8 cellular contexts compared by ENCODE assay signal in the genomic region with DNA sequence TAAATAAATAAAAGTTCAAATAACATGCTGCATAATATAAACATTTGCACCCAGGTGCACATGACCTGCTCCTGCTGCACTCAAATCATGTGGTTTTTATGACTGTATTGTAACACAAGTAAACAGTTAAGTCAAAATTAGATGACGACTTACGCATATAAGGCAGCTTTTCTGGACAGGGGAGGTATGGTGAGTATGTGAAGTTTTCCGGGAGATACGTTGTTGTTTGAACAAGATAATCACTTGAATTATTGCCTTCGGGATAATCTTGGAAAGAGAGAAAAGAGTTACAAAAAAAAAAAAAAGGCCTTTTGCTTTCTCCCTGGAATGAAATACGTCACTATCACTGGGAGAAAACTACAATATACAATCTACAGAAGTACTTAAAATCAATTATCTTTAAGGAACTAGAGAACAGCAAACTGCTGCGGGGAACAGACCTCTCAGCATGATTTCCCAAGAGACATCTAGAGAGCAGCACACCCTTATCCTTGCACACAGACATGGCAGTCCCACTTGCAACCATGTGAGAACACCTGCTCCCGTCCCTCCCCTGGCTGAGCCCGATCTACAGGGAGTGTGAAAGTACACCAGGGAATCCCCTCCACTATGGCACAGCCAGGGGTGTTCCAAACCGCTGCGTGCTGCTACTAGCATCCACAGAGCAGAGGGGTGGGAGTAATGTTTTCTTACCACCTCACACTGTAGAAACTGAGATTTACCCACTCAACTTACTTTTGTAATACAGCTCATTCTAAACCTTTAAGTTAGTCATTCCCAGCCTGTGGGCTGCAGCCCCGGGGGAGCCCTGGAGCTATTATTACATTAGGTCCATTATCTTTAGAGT. TPM values are rescaled to one million over a fixed set of nuclear protein-coding genes. Genes with fewer than 3 reads are reported as not detected.
A peak's percentile ranks its signal among the peaks of the same experiment; 100 is the strongest.
DNase-seq lines count a peak whose midpoint lies in the region; ATAC-seq and TF ChIP-seq lines count a peak whose summit lies in the region.

No MANE protein-coding gene starts in this region.

- no peaks in the 10 kb centered on the region for H3K36me3 ChIP-seq in parathyroid adenoma (ENCODE audit: control insufficient read depth, insufficient read depth, low read length)

- intact Hi-C loops in posterior vena cava (cut with DNase I), result loop anchor here in 1 of 2 donors (2.0 kb wide), 1 partner anchor 51 kb away; no protein-coding TSS in a partner anchor

- peak; percentile 65 for ATAC-seq in HG03060 (IDR thresholded peaks at IDR 0.05; ENCODE audit: low read depth, unreplicated experiment)

- peaks cover 10% of the 10 kb centered on the region for H3K4me1 ChIP-seq in parathyroid adenoma

- TF ChIP-seq CTCF in parathyroid adenoma (IDR thresholded peaks at IDR 0.05), result no peak

- peak; percentile 40 for DNase-seq in stimulated activated naive CD4-positive, alpha-beta T cell treated with Interleukin-2 at 50 U/mL for 16 hours (lab: John Stamatoyannopoulos, UW)
- DNase-seq in stimulated activated naive CD4-positive, alpha-beta T cell (lab: John Stamatoyannopoulos, UW), result no peak
- DNase-seq in NCI-H526 (lab: John Stamatoyannopoulos, UW) (peak; percentile 71 to 80), NCI-H1694 treated with DMSO at 0.1 percent for 48 hours (lab: John Stamatoyannopoulos, UW) (no peak), posterior vena cava (ENCODE audit: low spot score) (no peak), NCI-H2081 treated with DMSO at 0.1 percent for 48 hours (lab: John Stamatoyannopoulos, UW) (no peak)

- peak overlapping the region; percentile 7 for H2AFZ ChIP-seq in parathyroid adenoma

- H3K4me2 ChIP-seq in parathyroid adenoma (ENCODE audit: low read length), result no peak overlapping the region

- no peak overlapping the region for H3K9ac ChIP-seq in parathyroid adenoma

- peak overlapping the region; percentile 37 for H3K27ac ChIP-seq in parathyroid adenoma

- H3K27me3 ChIP-seq in parathyroid adenoma (ENCODE audit: control insufficient read depth, insufficient read depth, low read length), result no peaks in the 10 kb centered on the region

- no peak overlapping the region for H3K4me3 ChIP-seq in parathyroid adenoma (ENCODE audit: low read depth, low read length)

- peaks cover 17% of the 10 kb centered on the region for H3K79me2 ChIP-seq in parathyroid adenoma

- H3K9me3 ChIP-seq in parathyroid adenoma (ENCODE audit: control insufficient read depth, low read length), result no peaks in the 10 kb centered on the region

RNA-seq across cellular contexts. Expression of a gene that starts 26.3 kb away (rescaled TPM):
- 1 to 10 TPM; 4.2 to 4.5 TPM for total RNA-seq in posterior vena cava

Comparison
In these comparisons a context has a peak if more than half of its experiments do, and no peak if none do; other contexts are left out.
1. DNase-seq: peak in stimulated activated naive CD4-positive, alpha-beta T cell treated with Interleukin-2 at 50 U/mL for 16 hours (single experiment) and NCI-H526 (2 of 2); none in stimulated activated naive CD4-positive, alpha-beta T cell (0 of 6), NCI-H1694 treated with DMSO at 0.1 percent for 48 hours (single experiment), posterior vena cava (single experiment) and NCI-H2081 treated with DMSO at 0.1 percent for 48 hours (single experiment).